In the genomic region with DNA sequence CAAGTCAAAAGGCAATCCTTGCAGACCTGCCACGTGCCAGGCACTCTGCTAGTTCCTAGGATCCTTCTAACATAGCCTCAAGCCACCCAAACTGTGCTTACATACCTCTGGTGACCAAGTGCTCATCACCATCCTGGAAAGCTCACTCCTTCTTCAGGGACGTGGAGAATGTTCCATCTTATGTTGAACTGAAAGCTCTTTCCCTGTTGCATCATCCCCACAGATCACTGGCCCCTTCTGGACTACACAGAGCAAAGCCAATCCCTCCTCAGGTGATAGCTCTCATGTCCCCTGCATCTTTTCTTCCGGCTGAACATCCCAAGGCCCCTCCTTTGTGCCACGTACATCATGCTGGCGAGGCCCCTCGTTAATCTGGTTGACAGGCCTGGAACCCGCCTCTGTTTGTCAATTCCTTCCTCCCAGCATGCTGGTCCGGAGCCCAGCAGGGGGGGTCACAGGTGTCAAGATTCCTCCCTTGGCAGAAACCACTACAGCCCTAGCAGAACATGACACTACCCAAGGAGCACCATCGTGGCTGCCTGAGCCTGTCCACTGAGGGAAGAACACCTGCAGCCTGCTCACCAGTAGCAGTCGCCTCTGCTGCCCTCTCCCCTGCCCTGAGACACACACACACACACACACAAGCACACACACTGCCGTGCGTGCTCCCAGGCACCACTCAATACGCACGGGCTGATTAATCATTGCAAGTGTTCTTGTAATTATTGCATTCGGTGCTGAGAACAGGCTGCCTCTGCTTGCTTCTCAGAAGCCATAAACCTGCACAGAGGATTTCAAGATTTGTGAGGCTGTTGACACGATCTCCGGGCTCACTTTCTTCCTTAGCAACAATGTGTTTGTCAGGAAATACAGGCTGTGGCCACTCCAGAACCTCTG, we compare ENCODE assay signal across 13 cellular contexts. TPM values are rescaled to one million over a fixed set of nuclear protein-coding genes. Genes with fewer than 3 reads are reported as not detected.
DNase-seq lines count a peak whose midpoint lies in the region; ATAC-seq and TF ChIP-seq lines count a peak whose summit lies in the region.
"Had no signal": no experiment of that assay in that cellular context is flagged by ENCODE, and none has a peak within 500 bp of the region (broad histone marks: within the 10 kb centered on the region; RNA-seq: fewer than 3 reads in every experiment).

No MANE protein-coding gene starts in this region.

- H3K27ac ChIP-seq in Peyer's patch, result no peak overlapping the region

- intact Hi-C loops in mucosa of descending colon (cut with DNase I, micrococcal nuclease), result no loop called here

- H3K27me3 ChIP-seq in Peyer's patch, result no peaks in the 10 kb centered on the region

- H3K4me1 ChIP-seq in mucosa of descending colon (ENCODE audit: low read depth) (no peaks in the 10 kb centered on the region), Peyer's patch (no peaks in the 10 kb centered on the region)

- no peak for TF ChIP-seq POLR2A in Peyer's patch (IDR thresholded peaks at IDR 0.05)

- H3K4me3 ChIP-seq in mucosa of descending colon (no peak overlapping the region), Peyer's patch (no peak overlapping the region)

- H3K36me3 ChIP-seq in mucosa of descending colon (ENCODE audit: low read depth) (no peaks in the 10 kb centered on the region), Peyer's patch (no peaks in the 10 kb centered on the region)

- TF ChIP-seq CTCF in mucosa of descending colon (IDR thresholded peaks at IDR 0.05) (no peak), Peyer's patch (IDR thresholded peaks at IDR 0.05) (no peak)

- DNase-seq in DMS153 (lab: John Stamatoyannopoulos, UW) (peak; percentile 69), NCI-H1436 treated with DMSO at 0.1 percent for 48 hours (lab: John Stamatoyannopoulos, UW) (peak; percentile 27), SHP77 (lab: John Stamatoyannopoulos, UW) (peak; percentile 80 to 92), mucosa of descending colon (peak in 1 of 3 donors; percentile 19), Peyer's patch (no peak), HuH-7.5 (ENCODE audit: low spot score) (no peak)
- DNase-seq: activated CD4-positive, alpha-beta T cell treated with anti-CD3 and anti-CD28 coated beads for 4 hours; GF-D8; NCI-H446 had no signal

- ATAC-seq in mucosa of descending colon (peak; percentile 69), HG03196 (IDR thresholded peaks at IDR 0.05; ENCODE audit: unreplicated experiment) (no peak), GM18867 (IDR thresholded peaks at IDR 0.05; ENCODE audit: unreplicated experiment) (no peak)

- H3K9me3 ChIP-seq in mucosa of descending colon (no peaks in the 10 kb centered on the region), Peyer's patch (no peaks in the 10 kb centered on the region)
- H3K9me3 ChIP-seq: SK-N-SH had no signal

RNA-seq across cellular contexts. Expression of gene KCNK3, which starts 6.3 kb away (rescaled TPM):
- 10 to 100 TPM in 1 of 3 donors, under 1 TPM in 2; 0.64 to 11.0 (median 0.92) TPM for total RNA-seq in mucosa of descending colon
- 1 to 10 TPM in 2 of 4 donors, under 1 TPM in 2; 0.76 to 1.6 (median 0.94) TPM for total RNA-seq in Peyer's patch
- total RNA-seq: activated T-helper 1 cell treated with anti-CD3 and anti-CD28 coated beads, Interleukin-12 subunit alpha, Interleukin-12 subunit beta, Interleukin-2, Interleukin-4 antibody, amounts not matched to agents 30 ng/mL and 10 ng/mL and 1 ng/mL, durations not matched to agents 14 hours and 24 hours and 36 hours had no signal

RNA-seq across cellular contexts. Expression of gene CIB4, which starts 45.0 kb away (rescaled TPM):
- under 1 TPM in 1 of 3 donors, not detected in 2; 0.60 TPM for total RNA-seq in mucosa of descending colon
- total RNA-seq in Peyer's patch, result not detected
- total RNA-seq: activated T-helper 1 cell treated with anti-CD3 and anti-CD28 coated beads, Interleukin-12 subunit alpha, Interleukin-12 subunit beta, Interleukin-2, Interleukin-4 antibody, amounts not matched to agents 30 ng/mL and 10 ng/mL and 1 ng/mL, durations not matched to agents 14 hours and 24 hours and 36 hours had no signal

Comparison
In these comparisons a context has a peak if more than half of its experiments do, and no peak if none do; other contexts are left out.
1. DNase-seq: peak in DMS153 (single experiment), NCI-H1436 treated with DMSO at 0.1 percent for 48 hours (single experiment) and SHP77 (2 of 2); none in Peyer's patch (0 of 3) and HuH-7.5 (single experiment).